ENCODE assay signal across 22 cellular contexts in genomic region chrX:9293051-9293496, GRCh38.
DNase-seq lines count a peak whose midpoint lies in the region; ATAC-seq and TF ChIP-seq lines count a peak whose summit lies in the region.
"Had no signal": no experiment of that assay in that cellular context is flagged by ENCODE, and none has a peak within 500 bp of the region (broad histone marks: within the 10 kb centered on the region; RNA-seq: fewer than 3 reads in every experiment).

No MANE protein-coding gene starts in this region.

- peak overlapping the region; percentile 62 for H3K4me3 ChIP-seq in HUES6 (ENCODE audit: low read depth, low read length)
- H3K4me3 ChIP-seq: gastrocnemius medialis, mucosa of descending colon, PC-9 had no signal

- no peak for TF ChIP-seq CTCF in chondrocyte (IDR thresholded peaks at IDR 0.05)

- no peaks in the 10 kb centered on the region for H3K9me3 Mint-ChIP-seq in chondrocyte (ENCODE audit: low read depth)
- H3K9me3 Mint-ChIP-seq: T-helper 1 cell treated with Interleukin-12 subunit alpha and Interleukin-12 subunit beta and Interleukin-4 antibody, amounts not matched to agents 30 μg/mL and 1 μg/mL, for 36 hours had no signal

- H3K27me3 ChIP-seq in HUES6 (ENCODE audit: control insufficient read depth, insufficient read depth, low read length): peaks cover 24% of the 10 kb centered on the region

- peaks cover 12% of the 10 kb centered on the region for H3K27me3 Mint-ChIP-seq in chondrocyte (ENCODE audit: low read depth)

- peak overlapping the region; percentile 22; the same call in 1 of the 2 replicates for H3K27ac ChIP-seq in HUES6 (ENCODE audit: low read depth, low read length)
- H3K27ac ChIP-seq: gastrocnemius medialis, PC-9, VCaP had no signal

- no peak overlapping the region for H3K27ac Mint-ChIP-seq in chondrocyte (ENCODE audit: unreplicated experiment)
- H3K27ac Mint-ChIP-seq: T-helper 1 cell treated with Interleukin-12 subunit alpha and Interleukin-12 subunit beta and Interleukin-4 antibody, amounts not matched to agents 30 μg/mL and 1 μg/mL, for 36 hours had no signal

- H3K9me3 ChIP-seq in HUES6 (ENCODE audit: control insufficient read depth, insufficient read depth, low read depth, low read length): no peaks in the 10 kb centered on the region
- H3K9me3 ChIP-seq: gastrocnemius medialis, mucosa of descending colon had no signal

- no peaks in the 10 kb centered on the region for H3K36me3 Mint-ChIP-seq in chondrocyte (ENCODE audit: low read depth)

- no peaks in the 10 kb centered on the region for H3K4me1 Mint-ChIP-seq in chondrocyte (ENCODE audit: low read depth)

- H3K4me3 Mint-ChIP-seq in chondrocyte (ENCODE audit: unreplicated experiment): no peak overlapping the region
- H3K4me3 Mint-ChIP-seq: T-helper 1 cell treated with Interleukin-12 subunit alpha and Interleukin-12 subunit beta and Interleukin-4 antibody, amounts not matched to agents 30 μg/mL and 1 μg/mL, for 36 hours had no signal

- H3K36me3 ChIP-seq in HUES6 (ENCODE audit: control insufficient read depth, insufficient read depth, low read length): no peaks in the 10 kb centered on the region
- H3K36me3 ChIP-seq: gastrocnemius medialis had no signal

- ATAC-seq in GM21515 (IDR thresholded peaks at IDR 0.05; ENCODE audit: unreplicated experiment) (no peak), GM21717 (IDR thresholded peaks at IDR 0.05; ENCODE audit: unreplicated experiment) (no peak)
- ATAC-seq: esophagus mucosa, gastrocnemius medialis, mucosa of descending colon had no signal

- peak overlapping the region; percentile 62 for H3K9ac ChIP-seq in HUES6 (ENCODE audit: low read length)

- peak; percentile 8 for DNase-seq in NCI-H82 treated with DMSO at 0.1 percent for 48 hours (lab: John Stamatoyannopoulos, UW; ENCODE audit: unreplicated experiment)
- peak; percentile 47 for DNase-seq in iPS DF 19.7 (ENCODE audit: low read depth, low spot score)
- DNase-seq in retina: peak; percentile 51
- DNase-seq in chondrocyte (ENCODE audit: low spot score): no peak
- DNase-seq in T1000 (lab: John Stamatoyannopoulos, UW): no peak
- DNase-seq: activated CD4-positive, alpha-beta T cell treated with anti-CD3 and anti-CD28 coated beads, Interleukin-2, amount 50 U/mL, for 48 hours; activated gamma-delta T cell treated with Interleukin-2 at 50 U/mL for 16 hours; amniotic stem cell; DMS79 treated with DMSO at 0.1 percent for 48 hours; gastrocnemius medialis; mucosa of descending colon; NCI-H1092 treated with DMSO at 0.1 percent for 48 hours; NCI-H2107; PC-9; SHP77 treated with DMSO at 0.1 percent for 48 hours; trophoblast cell had no signal

- H3K4me1 ChIP-seq in HUES6 (ENCODE audit: control insufficient read depth, insufficient read depth, low read length): peaks cover 43% of the 10 kb centered on the region
- H3K4me1 ChIP-seq: gastrocnemius medialis had no signal

Comparison
In these comparisons a context has a peak if more than half of its experiments do, and no peak if none do; other contexts are left out.
1. DNase-seq: peak in NCI-H82 treated with DMSO at 0.1 percent for 48 hours (single experiment), iPS DF 19.7 (single experiment) and retina (single experiment); none in chondrocyte (single experiment) and T1000 (single experiment).